In genomic region chr19:29540128-29540527, GRCh38 we compare ENCODE assay signal across 24 cellular contexts. TPM values are rescaled to one million over a fixed set of nuclear protein-coding genes. Genes with fewer than 3 reads are reported as not detected.
"Had no signal": no experiment of that assay in that cellular context is flagged by ENCODE, and none has a peak within 500 bp of the region (broad histone marks: within the 10 kb centered on the region; RNA-seq: fewer than 3 reads in every experiment).

No MANE protein-coding gene starts in this region.

- H3K9me3 Mint-ChIP-seq: mesothelial cell of epicardium, natural killer cell, neural crest cell had no signal

- H3K27ac ChIP-seq: esophagus squamous epithelium, hepatocyte, ovary, testis, tibial nerve had no signal

- H3K36me3 Mint-ChIP-seq: mesothelial cell of epicardium; natural killer cell; stimulated activated naive B cell treated with anti-CD40 and anti-IgM and Interleukin-4, amounts not matched to agents 10 μg/mL and 1 μg/mL and 100 μg/mL, for 72 hours had no signal

- H3K4me1 Mint-ChIP-seq: mesothelial cell of epicardium; natural killer cell; neural crest cell; stimulated activated naive B cell treated with anti-CD40 and anti-IgM and Interleukin-4, amounts not matched to agents 10 μg/mL and 1 μg/mL and 100 μg/mL, for 72 hours; stimulated activated naive CD8-positive, alpha-beta T cell treated with anti-CD3 and anti-CD28 coated beads, Interleukin-15, amount 100 ng/mL, for 72 hours had no signal

- H3K4me2 ChIP-seq: hepatocyte had no signal

- H3K27me3 ChIP-seq: hepatocyte, ovary, testis had no signal

- ATAC-seq: left colon; natural killer cell; right cardiac atrium; stimulated activated naive B cell treated with anti-CD40 and anti-IgM and Interleukin-4, amounts not matched to agents 10 μg/mL and 1 μg/mL and 100 μg/mL, for 72 hours; stimulated activated naive CD8-positive, alpha-beta T cell treated with anti-CD3 and anti-CD28 coated beads, Interleukin-15, amount 100 ng/mL, for 72 hours had no signal

- DNase-seq: dermis blood vessel endothelial cell; esophagus squamous epithelium; foreskin fibroblast; left colon; natural killer cell; right cardiac atrium; stimulated activated CD4-positive, alpha-beta T cell treated with anti-CD3 and anti-CD28 coated beads, Interleukin-2, amount 100 ng/mL, for 24 hours; stimulated activated CD4-positive, alpha-beta T cell treated with anti-CD3 and anti-CD28 coated beads, Interleukin-4, amount 100 ng/mL, for 4 hours; stimulated activated naive B cell treated with anti-CD40 and anti-IgM and Interleukin-4, amounts not matched to agents 10 μg/mL and 1 μg/mL and 100 μg/mL, for 72 hours; stimulated activated naive CD8-positive, alpha-beta T cell treated with anti-CD3 and anti-CD28 coated beads, Interleukin-15, amount 100 ng/mL, for 72 hours; testis had no signal

- H3K27ac Mint-ChIP-seq: mesothelial cell of epicardium; natural killer cell; progenitor cell of endocrine pancreas; stimulated activated naive B cell treated with anti-CD40 and anti-IgM and Interleukin-4, amounts not matched to agents 10 μg/mL and 1 μg/mL and 100 μg/mL, for 72 hours; stimulated activated naive CD8-positive, alpha-beta T cell treated with anti-CD3 and anti-CD28 coated beads, Interleukin-15, amount 100 ng/mL, for 72 hours had no signal

- H2AFZ ChIP-seq: hepatocyte had no signal

- H3K4me1 ChIP-seq: esophagus squamous epithelium, testis, tibial nerve had no signal

- H3K36me3 ChIP-seq: esophagus squamous epithelium, ovary, tibial nerve had no signal

- H3K4me3 Mint-ChIP-seq: mesothelial cell of epicardium; natural killer cell; neural crest cell; stimulated activated naive B cell treated with anti-CD40 and anti-IgM and Interleukin-4, amounts not matched to agents 10 μg/mL and 1 μg/mL and 100 μg/mL, for 72 hours; stimulated activated naive CD8-positive, alpha-beta T cell treated with anti-CD3 and anti-CD28 coated beads, Interleukin-15, amount 100 ng/mL, for 72 hours had no signal

- H3K79me2 ChIP-seq: hepatocyte had no signal

- H3K9me3 ChIP-seq: esophagus squamous epithelium, ovary, testis had no signal

- H3K4me3 ChIP-seq: esophagus squamous epithelium, hepatocyte, ovary, testis, tibial nerve had no signal

RNA-seq across cellular contexts. Expression of gene VSTM2B, which starts 14.3 kb away (rescaled TPM):
- total RNA-seq: dermis blood vessel endothelial cell, epithelial cell of proximal tubule, esophagus squamous epithelium, kidney epithelial cell, left colon, liver, lung microvascular endothelial cell, mesothelial cell of epicardium, myocyte, natural killer cell, progenitor cell of endocrine pancreas, right cardiac atrium, skeletal muscle tissue, subcutaneous adipose tissue, tibial nerve had no signal
- polyA plus RNA-seq: liver, ovary, right cardiac atrium had no signal
